ENCODE assay signal across 1 cellular context in the genomic region with DNA sequence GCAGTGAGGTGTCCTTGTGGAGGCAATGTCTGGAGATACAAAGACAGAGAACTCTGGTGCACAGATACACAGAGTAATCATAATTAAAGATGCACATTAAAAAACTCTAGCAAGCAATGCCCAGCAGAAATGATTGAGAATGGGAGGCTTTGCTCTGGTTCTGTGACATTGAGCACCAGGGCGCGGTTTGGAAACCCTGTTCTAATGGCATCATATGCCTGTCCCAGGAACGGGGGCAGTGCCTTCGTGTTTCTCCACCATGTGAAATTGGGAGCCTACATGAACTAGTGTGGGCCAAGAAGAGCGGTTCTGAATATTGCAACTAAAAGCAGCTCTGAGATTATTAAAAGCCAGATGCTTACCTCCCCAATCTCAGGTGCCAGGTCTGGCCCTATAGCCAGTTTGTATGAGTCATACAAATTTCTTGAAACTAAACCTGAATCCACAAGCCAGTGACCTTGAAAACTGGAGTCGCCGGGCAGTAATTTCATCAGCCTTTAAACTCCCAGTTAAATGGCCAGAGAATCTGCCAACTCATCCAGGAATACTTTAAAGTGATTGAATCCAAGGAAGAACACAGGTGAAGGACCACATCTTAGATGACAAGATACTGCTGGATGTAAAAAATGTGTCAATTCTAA.
TF ChIP-seq lines count a peak whose summit lies in the region.

No MANE protein-coding gene starts in this region.

TF ChIP-seq in WTC11, 78 proteins besides CTCF, POLR2A, EP300 and RAD21 (continued from another document):
- TF ChIP-seq, protein P1, sequence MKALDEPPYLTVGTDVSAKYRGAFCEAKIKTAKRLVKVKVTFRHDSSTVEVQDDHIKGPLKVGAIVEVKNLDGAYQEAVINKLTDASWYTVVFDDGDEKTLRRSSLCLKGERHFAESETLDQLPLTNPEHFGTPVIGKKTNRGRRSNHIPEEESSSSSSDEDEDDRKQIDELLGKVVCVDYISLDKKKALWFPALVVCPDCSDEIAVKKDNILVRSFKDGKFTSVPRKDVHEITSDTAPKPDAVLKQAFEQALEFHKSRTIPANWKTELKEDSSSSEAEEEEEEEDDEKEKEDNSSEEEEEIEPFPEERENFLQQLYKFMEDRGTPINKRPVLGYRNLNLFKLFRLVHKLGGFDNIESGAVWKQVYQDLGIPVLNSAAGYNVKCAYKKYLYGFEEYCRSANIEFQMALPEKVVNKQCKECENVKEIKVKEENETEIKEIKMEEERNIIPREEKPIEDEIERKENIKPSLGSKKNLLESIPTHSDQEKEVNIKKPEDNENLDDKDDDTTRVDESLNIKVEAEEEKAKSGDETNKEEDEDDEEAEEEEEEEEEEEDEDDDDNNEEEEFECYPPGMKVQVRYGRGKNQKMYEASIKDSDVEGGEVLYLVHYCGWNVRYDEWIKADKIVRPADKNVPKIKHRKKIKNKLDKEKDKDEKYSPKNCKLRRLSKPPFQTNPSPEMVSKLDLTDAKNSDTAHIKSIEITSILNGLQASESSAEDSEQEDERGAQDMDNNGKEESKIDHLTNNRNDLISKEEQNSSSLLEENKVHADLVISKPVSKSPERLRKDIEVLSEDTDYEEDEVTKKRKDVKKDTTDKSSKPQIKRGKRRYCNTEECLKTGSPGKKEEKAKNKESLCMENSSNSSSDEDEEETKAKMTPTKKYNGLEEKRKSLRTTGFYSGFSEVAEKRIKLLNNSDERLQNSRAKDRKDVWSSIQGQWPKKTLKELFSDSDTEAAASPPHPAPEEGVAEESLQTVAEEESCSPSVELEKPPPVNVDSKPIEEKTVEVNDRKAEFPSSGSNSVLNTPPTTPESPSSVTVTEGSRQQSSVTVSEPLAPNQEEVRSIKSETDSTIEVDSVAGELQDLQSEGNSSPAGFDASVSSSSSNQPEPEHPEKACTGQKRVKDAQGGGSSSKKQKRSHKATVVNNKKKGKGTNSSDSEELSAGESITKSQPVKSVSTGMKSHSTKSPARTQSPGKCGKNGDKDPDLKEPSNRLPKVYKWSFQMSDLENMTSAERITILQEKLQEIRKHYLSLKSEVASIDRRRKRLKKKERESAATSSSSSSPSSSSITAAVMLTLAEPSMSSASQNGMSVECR (CRISPR knock-in tag; IDR thresholded peaks at IDR 0.05; ENCODE audit: borderline replicate concordance): no peak
- TF ChIP-seq, protein P2, sequence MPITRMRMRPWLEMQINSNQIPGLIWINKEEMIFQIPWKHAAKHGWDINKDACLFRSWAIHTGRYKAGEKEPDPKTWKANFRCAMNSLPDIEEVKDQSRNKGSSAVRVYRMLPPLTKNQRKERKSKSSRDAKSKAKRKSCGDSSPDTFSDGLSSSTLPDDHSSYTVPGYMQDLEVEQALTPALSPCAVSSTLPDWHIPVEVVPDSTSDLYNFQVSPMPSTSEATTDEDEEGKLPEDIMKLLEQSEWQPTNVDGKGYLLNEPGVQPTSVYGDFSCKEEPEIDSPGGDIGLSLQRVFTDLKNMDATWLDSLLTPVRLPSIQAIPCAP (CRISPR knock-in tag; IDR thresholded peaks at IDR 0.05): no peak
- TF ChIP-seq ZNF425 (CRISPR knock-in tag; conservative IDR thresholded peaks at IDR 0.05): no peak
- TF ChIP-seq, protein P3, sequence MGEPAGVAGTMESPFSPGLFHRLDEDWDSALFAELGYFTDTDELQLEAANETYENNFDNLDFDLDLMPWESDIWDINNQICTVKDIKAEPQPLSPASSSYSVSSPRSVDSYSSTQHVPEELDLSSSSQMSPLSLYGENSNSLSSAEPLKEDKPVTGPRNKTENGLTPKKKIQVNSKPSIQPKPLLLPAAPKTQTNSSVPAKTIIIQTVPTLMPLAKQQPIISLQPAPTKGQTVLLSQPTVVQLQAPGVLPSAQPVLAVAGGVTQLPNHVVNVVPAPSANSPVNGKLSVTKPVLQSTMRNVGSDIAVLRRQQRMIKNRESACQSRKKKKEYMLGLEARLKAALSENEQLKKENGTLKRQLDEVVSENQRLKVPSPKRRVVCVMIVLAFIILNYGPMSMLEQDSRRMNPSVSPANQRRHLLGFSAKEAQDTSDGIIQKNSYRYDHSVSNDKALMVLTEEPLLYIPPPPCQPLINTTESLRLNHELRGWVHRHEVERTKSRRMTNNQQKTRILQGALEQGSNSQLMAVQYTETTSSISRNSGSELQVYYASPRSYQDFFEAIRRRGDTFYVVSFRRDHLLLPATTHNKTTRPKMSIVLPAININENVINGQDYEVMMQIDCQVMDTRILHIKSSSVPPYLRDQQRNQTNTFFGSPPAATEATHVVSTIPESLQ (CRISPR knock-in tag; IDR thresholded peaks at IDR 0.05): no peak
